Comparison of ENCODE assay signal across 26 cellular contexts in the genomic region with DNA sequence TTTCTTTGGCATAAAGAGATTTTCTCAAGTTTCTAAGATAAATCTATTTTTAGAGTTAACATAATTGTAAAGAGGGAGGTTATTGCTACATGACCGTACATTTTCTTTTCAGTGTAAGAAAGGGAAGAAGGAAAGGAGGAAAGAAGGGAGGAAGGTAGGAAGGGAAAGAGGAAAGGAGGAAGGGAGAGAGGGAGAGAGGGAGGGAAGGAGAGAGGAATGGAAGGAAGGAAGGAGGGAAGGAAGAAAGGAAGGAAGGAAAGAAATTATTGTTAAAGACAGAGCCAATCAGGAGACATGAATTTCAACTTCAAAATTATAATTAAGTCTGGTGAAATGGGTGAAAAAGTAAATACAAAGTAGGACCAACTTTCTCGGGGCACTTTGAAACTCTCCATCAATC.
"Had no signal": no experiment of that assay in that cellular context is flagged by ENCODE, and none has a peak within 500 bp of the region (broad histone marks: within the 10 kb centered on the region; RNA-seq: fewer than 3 reads in every experiment).

No MANE protein-coding gene starts in this region.

- DNase-seq: colonic mucosa; cortex of kidney; dermis blood vessel endothelial cell; dorsolateral prefrontal cortex; effector CD4-positive, alpha-beta T cell; effector CD8-positive, alpha-beta T cell; effector memory CD4-positive, alpha-beta T cell; effector memory CD8-positive, alpha-beta T cell; endodermal cell; erythroblast; esophagus squamous epithelium; foreskin fibroblast; foreskin keratinocyte; foreskin melanocyte; gastrocnemius medialis; glutamatergic neuron; head of caudate nucleus; heart left ventricle; heart right ventricle had no signal

- H3K27me3 ChIP-seq: colonic mucosa, esophagus squamous epithelium, foreskin keratinocyte, gastrocnemius medialis, heart right ventricle, hepatocyte had no signal

- H3K4me3 ChIP-seq: colonic mucosa, coronary artery, dorsolateral prefrontal cortex, esophagus muscularis mucosa, esophagus squamous epithelium, gastrocnemius medialis, gastroesophageal sphincter, heart left ventricle, heart right ventricle, hepatocyte had no signal

- H3K9me3 ChIP-seq: colonic mucosa, esophagus muscularis mucosa, esophagus squamous epithelium, gastrocnemius medialis, gastroesophageal sphincter, heart left ventricle, heart right ventricle had no signal

- FAIRE-seq: endothelial cell of umbilical vein had no signal

- H3K4me2 ChIP-seq: hepatocyte had no signal

- H3K4me1 ChIP-seq: colonic mucosa, esophagus squamous epithelium, foreskin keratinocyte, gastrocnemius medialis, heart left ventricle, heart right ventricle had no signal

- ATAC-seq: effector memory CD8-positive, alpha-beta T cell; esophagus mucosa; foreskin keratinocyte; gastrocnemius medialis; gastroesophageal sphincter; heart left ventricle; heart right ventricle had no signal

- H3K27ac ChIP-seq: colonic mucosa, coronary artery, dorsolateral prefrontal cortex, epithelial cell of prostate, esophagus muscularis mucosa, esophagus squamous epithelium, foreskin keratinocyte, gastrocnemius medialis, gastroesophageal sphincter, heart left ventricle, heart right ventricle, hepatocyte had no signal

- H3K36me3 ChIP-seq: colonic mucosa, esophagus muscularis mucosa, esophagus squamous epithelium, gastrocnemius medialis, gastroesophageal sphincter, heart left ventricle, heart right ventricle had no signal

- H3K79me2 ChIP-seq: hepatocyte had no signal

- H2AFZ ChIP-seq: hepatocyte had no signal
